Comparison of ENCODE assay signal across 29 cellular contexts in genomic region chr1:94572780-94573179, GRCh38.
"Had no signal": no experiment of that assay in that cellular context is flagged by ENCODE, and none has a peak within 500 bp of the region (broad histone marks: within the 10 kb centered on the region; RNA-seq: fewer than 3 reads in every experiment).

No MANE protein-coding gene starts in this region.

- H3K27me3 ChIP-seq: ascending aorta, breast epithelium, cardiac muscle cell, colonic mucosa had no signal

- H3K4me3 Mint-ChIP-seq: activated B cell treated with CpG ODN at 0.5 μM for 24 hours; activated naive CD4-positive, alpha-beta T cell treated with anti-CD3 and anti-CD28 coated beads, Interleukin-2, amount 10 ng/mL, durations not matched to agents 7 days and 5 days; activated naive CD8-positive, alpha-beta T cell treated with anti-CD3 and anti-CD28 coated beads, Interleukin-2, amount 10 ng/mL, durations not matched to agents 7 days and 5 days; activated T-cell treated with anti-CD3 and anti-CD28 coated beads, Interleukin-2, amount 50 U/mL, for 24 hours; activated T-cell treated with anti-CD3 and anti-CD28 coated beads, Interleukin-2, amount 50 U/mL, for 72 hours; brain; T-helper 17 cell had no signal

- H3K27ac Mint-ChIP-seq: activated B cell treated with CpG ODN at 0.5 μM for 24 hours; activated naive CD4-positive, alpha-beta T cell treated with anti-CD3 and anti-CD28 coated beads, Interleukin-2, amount 10 ng/mL, durations not matched to agents 7 days and 5 days; activated naive CD4-positive, alpha-beta T cell treated with anti-CD3 and anti-CD28 coated beads, Interleukin-2, amount 50 U/mL, for 72 hours; activated naive CD8-positive, alpha-beta T cell treated with anti-CD3 and anti-CD28 coated beads, Interleukin-2, amount 10 ng/mL, durations not matched to agents 7 days and 5 days; activated T-cell treated with anti-CD3 and anti-CD28 coated beads, Interleukin-2, amount 50 U/mL, for 24 hours; activated T-cell treated with anti-CD3 and anti-CD28 coated beads, Interleukin-2, amount 50 U/mL, for 72 hours; brain; T-helper 17 cell had no signal

- FAIRE-seq: frontal cortex had no signal

- H3K27me3 Mint-ChIP-seq: activated B cell treated with CpG ODN at 0.5 μM for 24 hours; activated T-cell treated with anti-CD3 and anti-CD28 coated beads, Interleukin-2, amount 50 U/mL, for 24 hours; brain; T-helper 17 cell had no signal

- H3K4me1 ChIP-seq: ascending aorta, breast epithelium, colonic mucosa had no signal

- H3K36me3 ChIP-seq: ascending aorta, breast epithelium, cardiac muscle cell, colonic mucosa had no signal

- H3K4me3 ChIP-seq: ascending aorta, breast epithelium, cardiac muscle cell, colonic mucosa had no signal

- H3K9me3 ChIP-seq: colonic mucosa had no signal

- H3K27ac ChIP-seq: ascending aorta, breast epithelium, cardiac muscle cell, colonic mucosa, VCaP had no signal

- H3K4me1 Mint-ChIP-seq: activated B cell treated with CpG ODN at 0.5 μM for 24 hours; activated naive CD4-positive, alpha-beta T cell treated with anti-CD3 and anti-CD28 coated beads, Interleukin-2, amount 10 ng/mL, durations not matched to agents 7 days and 5 days; activated naive CD8-positive, alpha-beta T cell treated with anti-CD3 and anti-CD28 coated beads, Interleukin-2, amount 10 ng/mL, durations not matched to agents 7 days and 5 days; brain; T-helper 17 cell had no signal

- DNase-seq: activated B cell treated with CpG ODN at 0.5 μM for 24 hours; activated CD4-positive, alpha-beta T cell treated with anti-CD3 and anti-CD28 coated beads for 48 hours; activated CD4-positive, alpha-beta T cell treated with anti-CD3 and anti-CD28 coated beads, Interleukin-2, amount 50 U/mL, for 1 hour; activated CD4-positive, alpha-beta T cell treated with anti-CD3 and anti-CD28 coated beads, Interleukin-2, amount 50 U/mL, for 48 hours; activated CD8-positive, alpha-beta memory T cell treated with anti-CD3 and anti-CD28 coated beads, Interleukin-2, amount 50 U/mL, for 48 hours; activated gamma-delta T cell; activated naive CD4-positive, alpha-beta T cell; activated naive CD4-positive, alpha-beta T cell treated with anti-CD3 and anti-CD28 coated beads, Interleukin-2, amount 10 ng/mL, durations not matched to agents 7 days and 5 days; activated naive CD8-positive, alpha-beta T cell treated with anti-CD3 and anti-CD28 coated beads, Interleukin-2, amount 10 ng/mL, durations not matched to agents 7 days and 5 days; activated T-cell treated with anti-CD3 and anti-CD28 coated beads for 4 hours; activated T-cell treated with anti-CD3 and anti-CD28 coated beads, Interleukin-2, amount 50 U/mL, for 24 hours; activated T-cell treated with anti-CD3 and anti-CD28 coated beads, Interleukin-2, amount 50 U/mL, for 72 hours; central memory CD4-positive, alpha-beta T cell; cerebellar nuclear complex; colonic mucosa; effector CD8-positive, alpha-beta T cell; foreskin fibroblast; head of caudate nucleus; hippocampal formation; T-helper 17 cell had no signal

- H3K36me3 Mint-ChIP-seq: activated naive CD4-positive, alpha-beta T cell treated with anti-CD3 and anti-CD28 coated beads, Interleukin-2, amount 10 ng/mL, durations not matched to agents 7 days and 5 days; activated naive CD8-positive, alpha-beta T cell treated with anti-CD3 and anti-CD28 coated beads, Interleukin-2, amount 10 ng/mL, durations not matched to agents 7 days and 5 days had no signal

- ATAC-seq: activated CD4-positive, CD25-positive, alpha-beta regulatory T cell treated with anti-CD3 and anti-CD28 coated beads, Interleukin-2, amount 50 U/mL, for 24 hours; activated naive CD4-positive, alpha-beta T cell treated with anti-CD3 and anti-CD28 coated beads, Interleukin-2, amount 50 U/mL, for 72 hours; activated T-cell treated with anti-CD3 and anti-CD28 coated beads, Interleukin-2, amount 50 U/mL, for 72 hours; esophagus mucosa; T-helper 17 cell had no signal
